Comparison of ENCODE assay signal across 1 cellular context in the genomic region with DNA sequence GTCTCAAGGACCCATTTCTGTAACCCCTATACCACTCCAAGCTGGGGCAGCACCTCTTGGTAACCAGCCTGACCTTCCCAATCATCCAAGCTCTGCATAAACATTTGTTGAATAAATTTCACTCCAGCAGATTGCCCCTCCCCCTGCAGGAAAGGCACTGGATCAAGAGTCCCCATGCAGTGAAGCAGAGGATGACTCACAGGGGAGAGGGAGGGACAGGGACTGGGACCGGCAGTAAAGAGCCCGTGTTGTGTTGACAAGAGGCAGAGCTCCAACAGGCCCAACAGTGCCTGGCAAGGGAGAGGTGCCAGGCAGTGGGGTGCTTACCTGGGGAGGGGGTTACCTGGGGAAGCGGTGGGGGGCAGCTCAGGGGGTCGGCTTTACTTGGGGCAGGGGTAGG.
TF ChIP-seq lines count a peak whose summit lies in the region.

No MANE protein-coding gene starts in this region.

TF ChIP-seq in HEK293, 187 proteins besides CTCF, POLR2A, EP300 and RAD21 (continued from another document and continues in another):
- TF ChIP-seq ZNF623 (tag by site-specific recombination; IDR thresholded peaks at IDR 0.05), result no peak
- TF ChIP-seq ZNF211 (tag by site-specific recombination; IDR thresholded peaks at IDR 0.05; ENCODE audit: low read depth), result no peak
- no peak for TF ChIP-seq ZNF138 (tag by site-specific recombination; IDR thresholded peaks at IDR 0.05; ENCODE audit: borderline replicate concordance)
- TF ChIP-seq ZNF600 (tag by site-specific recombination; IDR thresholded peaks at IDR 0.05), result peak; percentile 54
- no peak for TF ChIP-seq ZBTB1 (tag by site-specific recombination; IDR thresholded peaks at IDR 0.05)
- TF ChIP-seq GLI2 (tag by site-specific recombination; IDR thresholded peaks at IDR 0.05; ENCODE audit: borderline replicate concordance, low read depth), result no peak
- TF ChIP-seq, protein P1, sequence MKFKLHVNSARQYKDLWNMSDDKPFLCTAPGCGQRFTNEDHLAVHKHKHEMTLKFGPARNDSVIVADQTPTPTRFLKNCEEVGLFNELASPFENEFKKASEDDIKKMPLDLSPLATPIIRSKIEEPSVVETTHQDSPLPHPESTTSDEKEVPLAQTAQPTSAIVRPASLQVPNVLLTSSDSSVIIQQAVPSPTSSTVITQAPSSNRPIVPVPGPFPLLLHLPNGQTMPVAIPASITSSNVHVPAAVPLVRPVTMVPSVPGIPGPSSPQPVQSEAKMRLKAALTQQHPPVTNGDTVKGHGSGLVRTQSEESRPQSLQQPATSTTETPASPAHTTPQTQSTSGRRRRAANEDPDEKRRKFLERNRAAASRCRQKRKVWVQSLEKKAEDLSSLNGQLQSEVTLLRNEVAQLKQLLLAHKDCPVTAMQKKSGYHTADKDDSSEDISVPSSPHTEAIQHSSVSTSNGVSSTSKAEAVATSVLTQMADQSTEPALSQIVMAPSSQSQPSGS (tag by site-specific recombination; IDR thresholded peaks at IDR 0.05; ENCODE audit: low read depth), result no peak
- no peak for TF ChIP-seq ZNF184 (tag by site-specific recombination; IDR thresholded peaks at IDR 0.05)
- TF ChIP-seq, protein P2, sequence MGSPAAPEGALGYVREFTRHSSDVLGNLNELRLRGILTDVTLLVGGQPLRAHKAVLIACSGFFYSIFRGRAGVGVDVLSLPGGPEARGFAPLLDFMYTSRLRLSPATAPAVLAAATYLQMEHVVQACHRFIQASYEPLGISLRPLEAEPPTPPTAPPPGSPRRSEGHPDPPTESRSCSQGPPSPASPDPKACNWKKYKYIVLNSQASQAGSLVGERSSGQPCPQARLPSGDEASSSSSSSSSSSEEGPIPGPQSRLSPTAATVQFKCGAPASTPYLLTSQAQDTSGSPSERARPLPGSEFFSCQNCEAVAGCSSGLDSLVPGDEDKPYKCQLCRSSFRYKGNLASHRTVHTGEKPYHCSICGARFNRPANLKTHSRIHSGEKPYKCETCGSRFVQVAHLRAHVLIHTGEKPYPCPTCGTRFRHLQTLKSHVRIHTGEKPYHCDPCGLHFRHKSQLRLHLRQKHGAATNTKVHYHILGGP (tag by site-specific recombination; IDR thresholded peaks at IDR 0.05), result no peak
- TF ChIP-seq ZNF2 (tag by site-specific recombination; IDR thresholded peaks at IDR 0.05), result no peak
- no peak for TF ChIP-seq ZNF624 (tag by site-specific recombination; IDR thresholded peaks at IDR 0.05)
- no peak for TF ChIP-seq ZNF121 (tag by site-specific recombination; IDR thresholded peaks at IDR 0.05)
- peak; percentile 56 for TF ChIP-seq GLIS1 (tag by site-specific recombination; IDR thresholded peaks at IDR 0.05)
- no peak for TF ChIP-seq REPIN1 (tag by site-specific recombination; IDR thresholded peaks at IDR 0.05; ENCODE audit: low read depth)
- TF ChIP-seq ZNF521 (tag by site-specific recombination; IDR thresholded peaks at IDR 0.05), result no peak
- TF ChIP-seq ZNF140 (tag by site-specific recombination; IDR thresholded peaks at IDR 0.05), result no peak
- no peak for TF ChIP-seq ZFP3 (tag by site-specific recombination; IDR thresholded peaks at IDR 0.05; ENCODE audit: low read depth)
- no peak for TF ChIP-seq ZNF768 (tag by site-specific recombination; IDR thresholded peaks at IDR 0.05)
- no peak for TF ChIP-seq ZNF555 (tag by site-specific recombination; conservative IDR thresholded peaks at IDR 0.05)
- TF ChIP-seq, protein P3, sequence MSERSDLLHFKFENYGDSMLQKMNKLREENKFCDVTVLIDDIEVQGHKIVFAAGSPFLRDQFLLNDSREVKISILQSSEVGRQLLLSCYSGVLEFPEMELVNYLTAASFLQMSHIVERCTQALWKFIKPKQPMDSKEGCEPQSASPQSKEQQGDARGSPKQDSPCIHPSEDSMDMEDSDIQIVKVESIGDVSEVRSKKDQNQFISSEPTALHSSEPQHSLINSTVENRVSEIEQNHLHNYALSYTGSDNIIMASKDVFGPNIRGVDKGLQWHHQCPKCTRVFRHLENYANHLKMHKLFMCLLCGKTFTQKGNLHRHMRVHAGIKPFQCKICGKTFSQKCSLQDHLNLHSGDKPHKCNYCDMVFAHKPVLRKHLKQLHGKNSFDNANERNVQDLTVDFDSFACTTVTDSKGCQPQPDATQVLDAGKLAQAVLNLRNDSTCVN (tag by site-specific recombination; optimal IDR thresholded peaks at IDR 0.05), result no peak
- TF ChIP-seq, protein P4, sequence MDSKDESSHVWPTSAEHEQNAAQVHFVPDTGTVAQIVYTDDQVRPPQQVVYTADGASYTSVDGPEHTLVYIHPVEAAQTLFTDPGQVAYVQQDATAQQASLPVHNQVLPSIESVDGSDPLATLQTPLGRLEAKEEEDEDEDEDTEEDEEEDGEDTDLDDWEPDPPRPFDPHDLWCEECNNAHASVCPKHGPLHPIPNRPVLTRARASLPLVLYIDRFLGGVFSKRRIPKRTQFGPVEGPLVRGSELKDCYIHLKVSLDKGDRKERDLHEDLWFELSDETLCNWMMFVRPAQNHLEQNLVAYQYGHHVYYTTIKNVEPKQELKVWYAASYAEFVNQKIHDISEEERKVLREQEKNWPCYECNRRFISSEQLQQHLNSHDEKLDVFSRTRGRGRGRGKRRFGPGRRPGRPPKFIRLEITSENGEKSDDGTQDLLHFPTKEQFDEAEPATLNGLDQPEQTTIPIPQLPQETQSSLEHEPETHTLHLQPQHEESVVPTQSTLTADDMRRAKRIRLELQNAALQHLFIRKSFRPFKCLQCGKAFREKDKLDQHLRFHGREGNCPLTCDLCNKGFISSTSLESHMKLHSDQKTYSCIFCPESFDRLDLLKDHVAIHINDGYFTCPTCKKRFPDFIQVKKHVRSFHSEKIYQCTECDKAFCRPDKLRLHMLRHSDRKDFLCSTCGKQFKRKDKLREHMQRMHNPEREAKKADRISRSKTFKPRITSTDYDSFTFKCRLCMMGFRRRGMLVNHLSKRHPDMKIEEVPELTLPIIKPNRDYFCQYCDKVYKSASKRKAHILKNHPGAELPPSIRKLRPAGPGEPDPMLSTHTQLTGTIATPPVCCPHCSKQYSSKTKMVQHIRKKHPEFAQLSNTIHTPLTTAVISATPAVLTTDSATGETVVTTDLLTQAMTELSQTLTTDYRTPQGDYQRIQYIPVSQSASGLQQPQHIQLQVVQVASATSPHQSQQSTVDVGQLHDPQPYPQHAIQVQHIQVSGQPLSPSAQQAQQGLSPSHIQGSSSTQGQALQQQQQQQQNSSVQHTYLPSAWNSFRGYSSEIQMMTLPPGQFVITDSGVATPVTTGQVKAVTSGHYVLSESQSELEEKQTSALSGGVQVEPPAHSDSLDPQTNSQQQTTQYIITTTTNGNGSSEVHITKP (tag by site-specific recombination; IDR thresholded peaks at IDR 0.05), result peak; percentile 19; the same call in 1 of the 2 replicates
- TF ChIP-seq ZNF548 (tag by site-specific recombination; IDR thresholded peaks at IDR 0.05), result no peak
- TF ChIP-seq ZNF747 (tag by site-specific recombination; IDR thresholded peaks at IDR 0.05), result no peak
- TF ChIP-seq ZNF426 (tag by site-specific recombination; IDR thresholded peaks at IDR 0.05), result no peak
- TF ChIP-seq BCL11B (tag by site-specific recombination; IDR thresholded peaks at IDR 0.05; ENCODE audit: low read depth), result no peak
- TF ChIP-seq, protein P5, sequence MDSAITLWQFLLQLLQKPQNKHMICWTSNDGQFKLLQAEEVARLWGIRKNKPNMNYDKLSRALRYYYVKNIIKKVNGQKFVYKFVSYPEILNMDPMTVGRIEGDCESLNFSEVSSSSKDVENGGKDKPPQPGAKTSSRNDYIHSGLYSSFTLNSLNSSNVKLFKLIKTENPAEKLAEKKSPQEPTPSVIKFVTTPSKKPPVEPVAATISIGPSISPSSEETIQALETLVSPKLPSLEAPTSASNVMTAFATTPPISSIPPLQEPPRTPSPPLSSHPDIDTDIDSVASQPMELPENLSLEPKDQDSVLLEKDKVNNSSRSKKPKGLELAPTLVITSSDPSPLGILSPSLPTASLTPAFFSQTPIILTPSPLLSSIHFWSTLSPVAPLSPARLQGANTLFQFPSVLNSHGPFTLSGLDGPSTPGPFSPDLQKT (IDR thresholded peaks at IDR 0.05; ENCODE audit: borderline replicate concordance, low read depth, low read length), result no peak
- TF ChIP-seq ZNF561 (tag by site-specific recombination; IDR thresholded peaks at IDR 0.05; ENCODE audit: borderline replicate concordance), result no peak
- TF ChIP-seq PRDM1 (tag by site-specific recombination; IDR thresholded peaks at IDR 0.05), result peak; percentile 76
- no peak for TF ChIP-seq KLF8 (tag by site-specific recombination; IDR thresholded peaks at IDR 0.05)
- no peak for TF ChIP-seq ZNF223 (tag by site-specific recombination; IDR thresholded peaks at IDR 0.05)
- TF ChIP-seq EGR2 (tag by site-specific recombination; IDR thresholded peaks at IDR 0.05; ENCODE audit: low read depth), result no peak
- TF ChIP-seq ZNF701 (tag by site-specific recombination; IDR thresholded peaks at IDR 0.05), result no peak
- no peak for TF ChIP-seq ZNF221 (tag by site-specific recombination; IDR thresholded peaks at IDR 0.05; ENCODE audit: borderline replicate concordance)
- TF ChIP-seq ZNF248 (tag by site-specific recombination; IDR thresholded peaks at IDR 0.05), result no peak
- TF ChIP-seq ZNF677 (tag by site-specific recombination; IDR thresholded peaks at IDR 0.05), result no peak
- no peak for TF ChIP-seq ZNF837 (tag by site-specific recombination; IDR thresholded peaks at IDR 0.05)
- 0 out of 2 replicates have a peak, but pooled peaks have one; percentile 25 for TF ChIP-seq ZBTB17 (tag by site-specific recombination; IDR thresholded peaks at IDR 0.05)
- TF ChIP-seq, protein P6, sequence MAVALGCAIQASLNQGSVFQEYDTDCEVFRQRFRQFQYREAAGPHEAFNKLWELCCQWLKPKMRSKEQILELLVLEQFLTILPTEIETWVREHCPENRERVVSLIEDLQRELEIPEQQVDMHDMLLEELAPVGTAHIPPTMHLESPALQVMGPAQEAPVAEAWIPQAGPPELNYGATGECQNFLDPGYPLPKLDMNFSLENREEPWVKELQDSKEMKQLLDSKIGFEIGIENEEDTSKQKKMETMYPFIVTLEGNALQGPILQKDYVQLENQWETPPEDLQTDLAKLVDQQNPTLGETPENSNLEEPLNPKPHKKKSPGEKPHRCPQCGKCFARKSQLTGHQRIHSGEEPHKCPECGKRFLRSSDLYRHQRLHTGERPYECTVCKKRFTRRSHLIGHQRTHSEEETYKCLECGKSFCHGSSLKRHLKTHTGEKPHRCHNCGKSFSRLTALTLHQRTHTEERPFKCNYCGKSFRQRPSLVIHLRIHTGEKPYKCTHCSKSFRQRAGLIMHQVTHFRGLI (tag by site-specific recombination; IDR thresholded peaks at IDR 0.05), result no peak
- TF ChIP-seq ZNF354C (tag by site-specific recombination; IDR thresholded peaks at IDR 0.05; ENCODE audit: borderline replicate concordance, low read depth), result no peak
- no peak for TF ChIP-seq KLF7 (tag by site-specific recombination; IDR thresholded peaks at IDR 0.05; ENCODE audit: borderline replicate concordance)
- no peak for TF ChIP-seq ZNF202 (tag by site-specific recombination; IDR thresholded peaks at IDR 0.05; ENCODE audit: borderline replicate concordance)
- no peak for TF ChIP-seq ZNF324 (tag by site-specific recombination; IDR thresholded peaks at IDR 0.05)
- TF ChIP-seq, protein P7, sequence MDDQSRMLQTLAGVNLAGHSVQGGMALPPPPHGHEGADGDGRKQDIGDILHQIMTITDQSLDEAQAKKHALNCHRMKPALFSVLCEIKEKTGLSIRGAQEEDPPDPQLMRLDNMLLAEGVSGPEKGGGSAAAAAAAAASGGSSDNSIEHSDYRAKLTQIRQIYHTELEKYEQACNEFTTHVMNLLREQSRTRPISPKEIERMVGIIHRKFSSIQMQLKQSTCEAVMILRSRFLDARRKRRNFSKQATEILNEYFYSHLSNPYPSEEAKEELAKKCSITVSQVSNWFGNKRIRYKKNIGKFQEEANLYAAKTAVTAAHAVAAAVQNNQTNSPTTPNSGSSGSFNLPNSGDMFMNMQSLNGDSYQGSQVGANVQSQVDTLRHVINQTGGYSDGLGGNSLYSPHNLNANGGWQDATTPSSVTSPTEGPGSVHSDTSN (CRISPR knock-in tag; IDR thresholded peaks at IDR 0.05), result no peak
- TF ChIP-seq, protein P8, sequence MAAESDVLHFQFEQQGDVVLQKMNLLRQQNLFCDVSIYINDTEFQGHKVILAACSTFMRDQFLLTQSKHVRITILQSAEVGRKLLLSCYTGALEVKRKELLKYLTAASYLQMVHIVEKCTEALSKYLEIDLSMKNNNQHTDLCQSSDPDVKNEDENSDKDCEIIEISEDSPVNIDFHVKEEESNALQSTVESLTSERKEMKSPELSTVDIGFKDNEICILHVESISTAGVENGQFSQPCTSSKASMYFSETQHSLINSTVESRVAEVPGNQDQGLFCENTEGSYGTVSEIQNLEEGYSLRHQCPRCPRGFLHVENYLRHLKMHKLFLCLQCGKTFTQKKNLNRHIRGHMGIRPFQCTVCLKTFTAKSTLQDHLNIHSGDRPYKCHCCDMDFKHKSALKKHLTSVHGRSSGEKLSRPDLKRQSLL (tag by site-specific recombination; IDR thresholded peaks at IDR 0.05), result no peak
- no peak for TF ChIP-seq ZXDB (tag by site-specific recombination; IDR thresholded peaks at IDR 0.05)
- no peak for TF ChIP-seq WT1 (tag by site-specific recombination; IDR thresholded peaks at IDR 0.05)
- no peak for TF ChIP-seq RBAK (tag by site-specific recombination; IDR thresholded peaks at IDR 0.05)
- no peak for TF ChIP-seq ZNF214 (tag by site-specific recombination; IDR thresholded peaks at IDR 0.05; ENCODE audit: borderline replicate concordance)
- TF ChIP-seq ZSCAN23 (tag by site-specific recombination; IDR thresholded peaks at IDR 0.05), result no peak
- no peak for TF ChIP-seq SALL2 (tag by site-specific recombination; IDR thresholded peaks at IDR 0.05; ENCODE audit: borderline replicate concordance)
- TF ChIP-seq ZNF350 (tag by site-specific recombination; IDR thresholded peaks at IDR 0.05), result no peak
- TF ChIP-seq ZBTB21 (tag by site-specific recombination; IDR thresholded peaks at IDR 0.05), result no peak
- TF ChIP-seq ZNF157 (tag by site-specific recombination; IDR thresholded peaks at IDR 0.05), result no peak
- no peak for TF ChIP-seq ZNF501 (tag by site-specific recombination; IDR thresholded peaks at IDR 0.05)
- TF ChIP-seq ZNF23 (tag by site-specific recombination; IDR thresholded peaks at IDR 0.05; ENCODE audit: borderline replicate concordance), result no peak
- TF ChIP-seq, protein P9, sequence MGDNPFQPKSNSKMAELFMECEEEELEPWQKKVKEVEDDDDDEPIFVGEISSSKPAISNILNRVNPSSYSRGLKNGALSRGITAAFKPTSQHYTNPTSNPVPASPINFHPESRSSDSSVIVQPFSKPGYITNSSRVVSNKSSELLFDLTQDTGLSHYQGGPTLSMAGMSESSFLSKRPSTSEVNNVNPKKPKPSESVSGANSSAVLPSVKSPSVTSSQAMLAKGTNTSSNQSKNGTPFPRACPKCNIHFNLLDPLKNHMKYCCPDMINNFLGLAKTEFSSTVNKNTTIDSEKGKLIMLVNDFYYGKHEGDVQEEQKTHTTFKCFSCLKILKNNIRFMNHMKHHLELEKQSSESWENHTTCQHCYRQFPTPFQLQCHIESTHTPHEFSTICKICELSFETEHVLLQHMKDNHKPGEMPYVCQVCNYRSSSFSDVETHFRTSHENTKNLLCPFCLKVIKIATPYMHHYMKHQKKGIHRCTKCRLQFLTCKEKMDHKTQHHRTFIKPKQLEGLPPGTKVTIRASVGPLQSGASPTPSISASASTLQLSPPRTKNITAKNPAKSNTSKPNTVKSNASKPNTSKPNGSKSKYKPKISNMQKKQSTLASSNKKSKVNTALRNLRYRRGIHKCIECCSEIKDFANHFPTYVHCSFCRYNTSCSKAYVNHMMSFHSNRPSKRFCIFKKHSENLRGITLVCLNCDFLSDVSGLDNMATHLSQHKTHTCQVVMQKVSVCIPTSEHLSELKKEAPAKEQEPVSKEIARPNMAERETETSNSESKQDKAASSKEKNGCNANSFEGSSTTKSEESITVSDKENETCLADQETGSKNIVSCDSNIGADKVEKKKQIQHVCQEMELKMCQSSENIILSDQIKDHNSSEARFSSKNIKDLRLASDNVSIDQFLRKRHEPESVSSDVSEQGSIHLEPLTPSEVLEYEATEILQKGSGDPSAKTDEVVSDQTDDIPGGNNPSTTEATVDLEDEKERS (tag by site-specific recombination; IDR thresholded peaks at IDR 0.05), result no peak
